Comparison of ENCODE assay signal across 1 cellular context in the genomic region with DNA sequence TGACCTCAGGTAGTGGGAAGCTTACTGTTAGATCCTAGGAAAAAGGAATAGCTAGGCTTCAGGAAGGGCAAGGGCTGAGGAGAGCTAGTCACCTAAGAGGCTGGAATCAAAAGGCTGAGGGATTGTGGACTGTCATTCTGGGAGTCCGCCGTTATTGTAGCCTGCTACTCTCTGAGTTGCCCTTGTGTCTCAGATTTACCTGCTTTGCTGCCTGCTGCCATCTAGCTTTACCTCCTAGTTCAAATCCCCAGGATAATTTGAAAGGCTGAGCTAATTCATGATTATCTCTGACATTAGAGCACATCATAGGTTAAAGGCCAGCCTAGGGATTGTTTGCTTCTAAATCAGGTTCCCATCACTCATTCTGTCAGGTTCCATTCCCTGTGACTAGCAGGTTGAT.
TF ChIP-seq lines count a peak whose summit lies in the region.

No MANE protein-coding gene starts in this region.

TF ChIP-seq in GM23338, 12 proteins besides CTCF, POLR2A, EP300 and RAD21 (continued from another document):
- TF ChIP-seq POLR2AphosphoS5 (IDR thresholded peaks at IDR 0.05; ENCODE audit: low read depth) = no peak
